In the genomic region with DNA sequence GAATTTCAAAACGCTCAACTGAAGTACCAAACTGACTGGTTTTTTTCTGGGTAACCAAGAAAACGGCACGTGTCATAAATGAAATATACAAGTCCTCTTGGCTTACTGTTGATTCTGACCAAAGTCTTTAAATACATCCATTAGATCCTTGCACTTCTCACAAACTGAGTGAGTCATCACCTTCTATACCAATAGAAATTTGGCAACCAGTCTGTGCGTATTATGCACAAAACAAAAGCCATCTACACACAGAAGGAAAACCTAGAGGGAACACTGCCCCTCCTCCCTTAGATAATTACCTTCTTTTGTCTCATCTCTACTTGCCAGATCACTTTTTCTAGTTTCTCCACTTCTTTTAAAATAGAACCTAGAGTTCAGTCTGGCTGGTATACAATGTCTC, we compare ENCODE assay signal across 13 cellular contexts.
DNase-seq lines count a peak whose midpoint lies in the region; ATAC-seq and TF ChIP-seq lines count a peak whose summit lies in the region.
"Had no signal": no experiment of that assay in that cellular context is flagged by ENCODE, and none has a peak within 500 bp of the region (broad histone marks: within the 10 kb centered on the region; RNA-seq: fewer than 3 reads in every experiment).

No MANE protein-coding gene starts in this region.

- H3K27ac Mint-ChIP-seq in naive thymus-derived CD4-positive, alpha-beta T cell, result peak overlapping the region in 1 of 9 donors; percentile 31
- H3K27ac Mint-ChIP-seq: activated naive CD4-positive, alpha-beta T cell treated with anti-CD3 and anti-CD28 coated beads, Interleukin-2, amount 50 U/mL, for 24 hours had no signal

- POLR2A ChIA-PET in A673 (lab: Charles Lee; ENCODE audit: low non-redundant PET), result no interaction called here
- POLR2A ChIA-PET in naive thymus-derived CD4-positive, alpha-beta T cell (lab: Charles Lee), result no interaction called here

- CTCF ChIA-PET in A673 (lab: Charles Lee), result interaction anchor here (0.5 kb wide), 1 partner anchor 346 kb away, joined by 3 read pairs; no protein-coding TSS in a partner anchor
- CTCF ChIA-PET in naive thymus-derived CD4-positive, alpha-beta T cell (lab: Charles Lee), result interaction anchor here (0.7 to 1.6 kb wide), 5 partner anchors 9 to 153 kb away, joined by 3 to 7 read pairs (median 3); no protein-coding TSS in a partner anchor

- H3K27me3 Mint-ChIP-seq in naive thymus-derived CD4-positive, alpha-beta T cell, result peaks cover 0 to 22% (median 0%) of the 10 kb centered on the region in 5 donors

- intact Hi-C loops in A673 (cut with micrococcal nuclease; ENCODE audit: unreplicated experiment), result loop anchor here (5.0 kb wide), 1 partner anchor 88 kb away; no protein-coding TSS in a partner anchor
- intact Hi-C loops in naive thymus-derived CD4-positive, alpha-beta T cell (cut with micrococcal nuclease), result loop anchor here (5.0 to 10.0 kb wide), 2 partner anchors 148 to 155 kb away; a partner anchor contains a TSS
- intact Hi-C loops in psoas muscle (cut with DNase I), result loop anchor here (5.0 to 10.0 kb wide), 3 partner anchors 93 to 188 kb away; a partner anchor contains a TSS

- no peaks in the 10 kb centered on the region for H3K79me2 ChIP-seq in fibroblast of lung (ENCODE audit: control insufficient read depth, insufficient read depth, low read length)

- H3K36me3 ChIP-seq in A673 (ENCODE audit: insufficient read depth, low read length, poor library complexity, severe bottlenecking) (no peaks in the 10 kb centered on the region), fibroblast of lung (ENCODE audit: control insufficient read depth, insufficient read depth, low read length) (no peaks in the 10 kb centered on the region), psoas muscle (ENCODE audit: insufficient read depth in 1 of 2, low read depth in 1 of 2) (no peaks in the 10 kb centered on the region)
- no peaks in the 10 kb centered on the region for H3K36me3 ChIP-seq in naive thymus-derived CD4-positive, alpha-beta T cell (ENCODE audit: control insufficient read depth in 2 of 3, insufficient read depth in 3 of 3, low read length in 3 of 3)
- H3K36me3 ChIP-seq: colonic mucosa had no signal

- ATAC-seq in HG02885 (IDR thresholded peaks at IDR 0.05; ENCODE audit: poor library complexity, unreplicated experiment), result no peak
- no peak for ATAC-seq in naive thymus-derived CD4-positive, alpha-beta T cell
- ATAC-seq in psoas muscle, result no peak
- no peak for ATAC-seq in HG02763 (IDR thresholded peaks at IDR 0.05; ENCODE audit: unreplicated experiment)
- ATAC-seq: HCT116 had no signal

- peaks cover 32% of the 10 kb centered on the region for H3K4me1 ChIP-seq in A673 (ENCODE audit: insufficient read depth, low read length, poor library complexity, severe bottlenecking)
- H3K4me1 ChIP-seq in fibroblast of lung (ENCODE audit: control insufficient read depth, extremely low read depth, insufficient read depth, low read length), result no peaks in the 10 kb centered on the region
- peaks cover 3 to 4% of the 10 kb centered on the region in 2 donors for H3K4me1 ChIP-seq in naive thymus-derived CD4-positive, alpha-beta T cell (ENCODE audit: control insufficient read depth in 2 of 2, insufficient read depth in 2 of 2, low read length in 2 of 2)
- peaks cover 7% of the 10 kb centered on the region for H3K4me1 ChIP-seq in psoas muscle

- H3K4me3 ChIP-seq in A673 (ENCODE audit: low read depth, low read length, poor library complexity, severe bottlenecking), result no peak overlapping the region
- H3K4me3 ChIP-seq in LNCaP clone FGC (ENCODE audit: low read depth, low read length), result no peak overlapping the region
- no peak overlapping the region for H3K4me3 ChIP-seq in fibroblast of lung (replicated peaks in 1 of 4; ENCODE audit: control extremely low read depth in 1 of 4, insufficient read depth in 1 of 4, low read depth in 3 of 4, low read length in 4 of 4)
- H3K4me3 ChIP-seq in naive thymus-derived CD4-positive, alpha-beta T cell (ENCODE audit: low read length), result no peak overlapping the region
- H3K4me3 ChIP-seq in psoas muscle, result no peak overlapping the region
- H3K4me3 ChIP-seq: colonic mucosa had no signal

- H3K4me1 Mint-ChIP-seq in naive thymus-derived CD4-positive, alpha-beta T cell, result peaks cover 3 to 20% (median 11%) of the 10 kb centered on the region in 7 donors

- H3K27ac ChIP-seq in A673 (ENCODE audit: low read depth, low read length, poor library complexity, severe bottlenecking) (no peak overlapping the region), fibroblast of lung (ENCODE audit: insufficient read depth, low read length) (no peak overlapping the region), psoas muscle (no peak overlapping the region)
- no peak overlapping the region for H3K27ac ChIP-seq in naive thymus-derived CD4-positive, alpha-beta T cell (ENCODE audit: low read depth, low read length)
- H3K27ac ChIP-seq: colonic mucosa had no signal

- no peak overlapping the region for H3K9ac ChIP-seq in fibroblast of lung (ENCODE audit: insufficient read depth, low read length)

- TF ChIP-seq CTCF in A673 (conservative IDR thresholded peaks at IDR 0.05; ENCODE audit: low read depth, low read length) (no peak), LNCaP clone FGC (IDR thresholded peaks at IDR 0.05; ENCODE audit: control insufficient read depth, extremely low read depth, insufficient read depth) (no peak), fibroblast of lung (conservative IDR thresholded peaks at IDR 0.05 in 1 of 2, IDR thresholded peaks at IDR 0.05 in 1 of 2; ENCODE audit: low read depth in 1 of 2, low read length in 2 of 2) (no peak), psoas muscle (IDR thresholded peaks at IDR 0.05) (no peak)

- no peaks in the 10 kb centered on the region for H3K36me3 Mint-ChIP-seq in naive thymus-derived CD4-positive, alpha-beta T cell
- H3K36me3 Mint-ChIP-seq: activated naive CD4-positive, alpha-beta T cell treated with anti-CD3 and anti-CD28 coated beads, Interleukin-2, amount 50 U/mL, for 24 hours had no signal

- no peak overlapping the region for H2AFZ ChIP-seq in fibroblast of lung (ENCODE audit: low read length)

- DNase-seq in A673 (ENCODE audit: low spot score) (peak; percentile 45), LNCaP clone FGC (ENCODE audit: low read depth) (peak; percentile 53), NCI-H748 (lab: John Stamatoyannopoulos, UW; ENCODE audit: unreplicated experiment) (peak; percentile 95), fibroblast of lung (ENCODE audit: low read depth in 2 of 2) (peak; percentile 50 to 70), psoas muscle (no peak)
- DNase-seq in naive thymus-derived CD4-positive, alpha-beta T cell, result no peak
- DNase-seq: colonic mucosa; stimulated activated CD4-positive, alpha-beta T cell treated with anti-CD3 and anti-CD28 coated beads, Interleukin-4, amount 100 ng/mL, for 1 hour; stimulated activated naive CD4-positive, alpha-beta T cell had no signal

- BruUV-seq in A673 (replicated peaks; lab: Mats Ljungman, UMichigan), result no TSS peak

- no peaks in the 10 kb centered on the region for H4K20me1 ChIP-seq in fibroblast of lung (ENCODE audit: control insufficient read depth, extremely low read depth, insufficient read depth, low read length)

- H3K4me2 ChIP-seq in fibroblast of lung (ENCODE audit: extremely low read depth, insufficient read depth, low read length), result no peak overlapping the region

- H3K27me3 ChIP-seq in A673 (replicated peaks; ENCODE audit: insufficient read depth, low read depth, low read length, poor library complexity), result no peaks in the 10 kb centered on the region
- no peaks in the 10 kb centered on the region for H3K27me3 ChIP-seq in fibroblast of lung (ENCODE audit: control insufficient read depth, insufficient read depth, low read length)
- H3K27me3 ChIP-seq in naive thymus-derived CD4-positive, alpha-beta T cell (ENCODE audit: control insufficient read depth in 2 of 2, insufficient read depth in 2 of 2, low read length in 2 of 2), result no peaks in the 10 kb centered on the region
- H3K27me3 ChIP-seq in psoas muscle (ENCODE audit: insufficient read depth in 3 of 3, low read length in 2 of 3), result no peaks in the 10 kb centered on the region
- H3K27me3 ChIP-seq: colonic mucosa had no signal

- H3K9me3 Mint-ChIP-seq in naive thymus-derived CD4-positive, alpha-beta T cell, result no peaks in the 10 kb centered on the region
- H3K9me3 Mint-ChIP-seq: activated naive CD4-positive, alpha-beta T cell treated with anti-CD3 and anti-CD28 coated beads, Interleukin-2, amount 50 U/mL, for 24 hours had no signal

- WGBS in psoas muscle, 3 donors, result 92 to 94% (median 93%) methylated on average over 4 of the region's 4 CpGs

- H3K9me3 ChIP-seq in A673 (ENCODE audit: low read depth, low read length, poor library complexity, severe bottlenecking) (no peaks in the 10 kb centered on the region), fibroblast of lung (ENCODE audit: control insufficient read depth, insufficient read depth, low read depth, low read length) (no peaks in the 10 kb centered on the region), psoas muscle (no peaks in the 10 kb centered on the region)
- no peaks in the 10 kb centered on the region for H3K9me3 ChIP-seq in naive thymus-derived CD4-positive, alpha-beta T cell (ENCODE audit: control insufficient read depth in 2 of 3, low read length in 3 of 3)
- H3K9me3 ChIP-seq: colonic mucosa had no signal

- no peak overlapping the region for H3K4me3 Mint-ChIP-seq in naive thymus-derived CD4-positive, alpha-beta T cell
- H3K4me3 Mint-ChIP-seq: activated naive CD4-positive, alpha-beta T cell treated with anti-CD3 and anti-CD28 coated beads, Interleukin-2, amount 50 U/mL, for 24 hours had no signal

Comparison
In these comparisons a context has a peak if more than half of its experiments do, and no peak if none do; other contexts are left out.
1. DNase-seq: peak in A673 (single experiment), LNCaP clone FGC (single experiment), NCI-H748 (single experiment) and fibroblast of lung (2 of 2); none in naive thymus-derived CD4-positive, alpha-beta T cell (0 of 9) and psoas muscle (0 of 2).